Comparison of ENCODE assay signal across 1 cellular context in the genomic region with DNA sequence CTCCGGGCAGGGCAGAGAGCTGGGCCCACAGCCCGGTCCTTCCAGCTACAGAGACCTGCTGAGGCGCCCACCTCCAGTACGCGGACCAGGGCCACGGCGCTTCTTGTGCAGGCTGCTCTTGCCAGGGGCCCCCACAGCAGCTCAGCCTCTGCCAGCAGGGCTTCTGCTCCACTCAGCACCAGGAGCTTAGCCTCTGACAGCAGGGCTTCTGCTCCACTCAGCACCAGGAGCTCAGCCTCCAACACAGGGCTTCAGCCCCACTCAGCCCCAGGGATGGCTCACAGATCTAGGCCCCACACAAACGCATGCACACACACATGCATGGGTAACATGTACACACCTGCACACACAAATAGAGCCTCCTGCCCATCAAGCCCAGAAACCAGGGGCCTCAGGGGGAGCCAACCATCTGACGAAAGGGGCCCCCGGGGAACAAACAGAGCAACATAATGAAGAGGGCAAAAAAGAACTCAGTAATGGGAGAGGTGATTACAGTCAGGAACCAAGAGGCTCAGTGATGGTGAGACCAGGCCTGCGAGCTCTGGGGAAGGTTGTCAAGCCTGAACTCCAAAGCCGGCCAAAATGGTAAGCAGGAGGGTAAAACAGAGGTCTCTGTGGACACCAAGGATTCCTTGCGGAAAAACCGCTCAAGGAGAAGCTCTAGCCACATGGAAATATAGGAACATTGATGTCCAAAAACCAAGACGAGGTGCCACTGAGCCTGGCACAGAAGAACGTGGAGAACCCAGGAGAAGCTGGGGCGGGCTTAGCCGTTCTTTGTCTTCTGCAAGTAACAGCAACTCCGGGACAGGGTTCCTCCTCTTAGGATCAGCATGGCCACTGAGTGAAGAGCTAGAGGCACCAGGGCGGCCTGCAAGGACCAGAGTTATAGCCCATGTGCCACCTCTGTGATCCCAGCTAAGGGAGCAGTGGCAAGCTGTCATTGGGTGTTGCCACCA.
TF ChIP-seq lines count a peak whose summit lies in the region.

No MANE protein-coding gene starts in this region.

TF ChIP-seq in HepG2, 621 proteins besides CTCF, POLR2A, EP300 and RAD21:
- TF ChIP-seq FOXP1 (IDR thresholded peaks at IDR 0.05) (no peak), FOXP1 (CRISPR knock-in tag; IDR thresholded peaks at IDR 0.05) (no peak), ESRRA (CRISPR knock-in tag; IDR thresholded peaks at IDR 0.05; ENCODE audit: low read depth) (no peak), ARID3A (IDR thresholded peaks at IDR 0.05; ENCODE audit: low read depth, low read length) (no peak), ZNF256 (CRISPR knock-in tag; conservative IDR thresholded peaks at IDR 0.05) (no peak), AHDC1 (CRISPR knock-in tag; IDR thresholded peaks at IDR 0.05; ENCODE audit: borderline replicate concordance) (no peak), KDM3A (CRISPR knock-in tag; IDR thresholded peaks at IDR 0.05; ENCODE audit: low read depth) (no peak), ZNF891 (CRISPR knock-in tag; IDR thresholded peaks at IDR 0.05) (no peak), ZBTB20 (CRISPR knock-in tag; IDR thresholded peaks at IDR 0.05; ENCODE audit: borderline replicate concordance, low read depth) (no peak), SIX4 (CRISPR knock-in tag; IDR thresholded peaks at IDR 0.05) (no peak), SRSF9 (IDR thresholded peaks at IDR 0.05; ENCODE audit: borderline replicate concordance, insufficient read depth, low read depth, low read length, poor library complexity, severe bottlenecking) (no peak), TRIM24 (CRISPR knock-in tag; IDR thresholded peaks at IDR 0.05) (no peak), ZNF33A (CRISPR knock-in tag; IDR thresholded peaks at IDR 0.05; ENCODE audit: borderline replicate concordance) (no peak), ZBTB34 (CRISPR knock-in tag; IDR thresholded peaks at IDR 0.05) (no peak)
- TF ChIP-seq, protein P1, sequence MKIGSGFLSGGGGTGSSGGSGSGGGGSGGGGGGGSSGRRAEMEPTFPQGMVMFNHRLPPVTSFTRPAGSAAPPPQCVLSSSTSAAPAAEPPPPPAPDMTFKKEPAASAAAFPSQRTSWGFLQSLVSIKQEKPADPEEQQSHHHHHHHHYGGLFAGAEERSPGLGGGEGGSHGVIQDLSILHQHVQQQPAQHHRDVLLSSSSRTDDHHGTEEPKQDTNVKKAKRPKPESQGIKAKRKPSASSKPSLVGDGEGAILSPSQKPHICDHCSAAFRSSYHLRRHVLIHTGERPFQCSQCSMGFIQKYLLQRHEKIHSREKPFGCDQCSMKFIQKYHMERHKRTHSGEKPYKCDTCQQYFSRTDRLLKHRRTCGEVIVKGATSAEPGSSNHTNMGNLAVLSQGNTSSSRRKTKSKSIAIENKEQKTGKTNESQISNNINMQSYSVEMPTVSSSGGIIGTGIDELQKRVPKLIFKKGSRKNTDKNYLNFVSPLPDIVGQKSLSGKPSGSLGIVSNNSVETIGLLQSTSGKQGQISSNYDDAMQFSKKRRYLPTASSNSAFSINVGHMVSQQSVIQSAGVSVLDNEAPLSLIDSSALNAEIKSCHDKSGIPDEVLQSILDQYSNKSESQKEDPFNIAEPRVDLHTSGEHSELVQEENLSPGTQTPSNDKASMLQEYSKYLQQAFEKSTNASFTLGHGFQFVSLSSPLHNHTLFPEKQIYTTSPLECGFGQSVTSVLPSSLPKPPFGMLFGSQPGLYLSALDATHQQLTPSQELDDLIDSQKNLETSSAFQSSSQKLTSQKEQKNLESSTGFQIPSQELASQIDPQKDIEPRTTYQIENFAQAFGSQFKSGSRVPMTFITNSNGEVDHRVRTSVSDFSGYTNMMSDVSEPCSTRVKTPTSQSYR (CRISPR knock-in tag; IDR thresholded peaks at IDR 0.05; ENCODE audit: borderline replicate concordance): no peak
- TF ChIP-seq, protein P2, sequence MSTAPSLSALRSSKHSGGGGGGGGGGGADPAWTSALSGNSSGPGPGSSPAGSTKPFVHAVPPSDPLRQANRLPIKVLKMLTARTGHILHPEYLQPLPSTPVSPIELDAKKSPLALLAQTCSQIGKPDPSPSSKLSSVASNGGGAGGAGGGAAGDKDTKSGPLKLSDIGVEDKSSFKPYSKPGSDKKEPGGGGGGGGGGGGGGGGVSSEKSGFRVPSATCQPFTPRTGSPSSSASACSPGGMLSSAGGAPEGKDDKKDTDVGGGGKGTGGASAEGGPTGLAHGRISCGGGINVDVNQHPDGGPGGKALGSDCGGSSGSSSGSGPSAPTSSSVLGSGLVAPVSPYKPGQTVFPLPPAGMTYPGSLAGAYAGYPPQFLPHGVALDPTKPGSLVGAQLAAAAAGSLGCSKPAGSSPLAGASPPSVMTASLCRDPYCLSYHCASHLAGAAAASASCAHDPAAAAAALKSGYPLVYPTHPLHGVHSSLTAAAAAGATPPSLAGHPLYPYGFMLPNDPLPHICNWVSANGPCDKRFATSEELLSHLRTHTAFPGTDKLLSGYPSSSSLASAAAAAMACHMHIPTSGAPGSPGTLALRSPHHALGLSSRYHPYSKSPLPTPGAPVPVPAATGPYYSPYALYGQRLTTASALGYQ (CRISPR knock-in tag; IDR thresholded peaks at IDR 0.05): no peak
